ENCODE assay signal across 8 cellular contexts in genomic region chr16:12573730-12574383, GRCh38.
DNase-seq lines count a peak whose midpoint lies in the region; ATAC-seq and TF ChIP-seq lines count a peak whose summit lies in the region.

No MANE protein-coding gene starts in this region.

- H3K36me3 Mint-ChIP-seq in activated CD8-positive, alpha-beta T cell treated with anti-CD3 and anti-CD28 coated beads, Interleukin-2, amount 10 ng/mL, durations not matched to agents 7 days and 5 days (ENCODE audit: low read depth): no peaks in the 10 kb centered on the region
- H3K36me3 Mint-ChIP-seq in nephron (ENCODE audit: low read depth): peaks cover 5% of the 10 kb centered on the region

- H3K9me3 ChIP-seq in suprapubic skin: no peaks in the 10 kb centered on the region

- no peaks in the 10 kb centered on the region for H3K9me3 Mint-ChIP-seq in activated CD8-positive, alpha-beta T cell treated with anti-CD3 and anti-CD28 coated beads, Interleukin-2, amount 10 ng/mL, durations not matched to agents 7 days and 5 days (ENCODE audit: insufficient read depth)
- H3K9me3 Mint-ChIP-seq in nephron: no peaks in the 10 kb centered on the region

- no peaks in the 10 kb centered on the region for H3K4me1 ChIP-seq in suprapubic skin

- 43% methylated on average over 12 of the region's 12 CpGs for WGBS in suprapubic skin

- POLR2A ChIA-PET in activated CD8-positive, alpha-beta T cell treated with anti-CD3 and anti-CD28 coated beads, Interleukin-2, amount 10 ng/mL, durations not matched to agents 7 days and 5 days (lab: Charles Lee): no interaction called here

- no peak overlapping the region for H3K4me3 Mint-ChIP-seq in activated CD8-positive, alpha-beta T cell treated with anti-CD3 and anti-CD28 coated beads, Interleukin-2, amount 10 ng/mL, durations not matched to agents 7 days and 5 days
- H3K4me3 Mint-ChIP-seq in nephron: no peak overlapping the region

- no peak overlapping the region for H3K27ac Mint-ChIP-seq in activated CD8-positive, alpha-beta T cell treated with anti-CD3 and anti-CD28 coated beads, Interleukin-2, amount 10 ng/mL, durations not matched to agents 7 days and 5 days
- no peak overlapping the region for H3K27ac Mint-ChIP-seq in nephron

- H3K36me3 ChIP-seq in suprapubic skin: peaks cover 13% of the 10 kb centered on the region

- no peak overlapping the region for H3K4me3 ChIP-seq in suprapubic skin

- H3K27me3 ChIP-seq in suprapubic skin: no peaks in the 10 kb centered on the region

- CTCF ChIA-PET in activated CD8-positive, alpha-beta T cell treated with anti-CD3 and anti-CD28 coated beads, Interleukin-2, amount 10 ng/mL, durations not matched to agents 7 days and 5 days (lab: Charles Lee): interaction anchor here (0.5 to 2.7 kb wide), 30 partner anchors 9 to 478 kb away, joined by 3 to 30 read pairs (median 5); no protein-coding TSS in a partner anchor

- TF ChIP-seq POLR2A in suprapubic skin (IDR thresholded peaks at IDR 0.05): no peak

- peak; percentile 26 to 52 (median 32) for TF ChIP-seq CTCF in nephron (IDR thresholded peaks at IDR 0.05; ENCODE audit: unreplicated experiment in 3 of 3)
- peak; percentile 4 to 24 for TF ChIP-seq CTCF in suprapubic skin (IDR thresholded peaks at IDR 0.05)

- ATAC-seq in activated CD8-positive, alpha-beta T cell treated with anti-CD3 and anti-CD28 coated beads, Interleukin-2, amount 10 ng/mL, durations not matched to agents 7 days and 5 days: peak; percentile 71
- ATAC-seq in esophagus mucosa: peak; percentile 53
- ATAC-seq in HG02884 (IDR thresholded peaks at IDR 0.05; ENCODE audit: unreplicated experiment): no peak

- no peaks in the 10 kb centered on the region for H3K27me3 Mint-ChIP-seq in activated CD8-positive, alpha-beta T cell treated with anti-CD3 and anti-CD28 coated beads, Interleukin-2, amount 10 ng/mL, durations not matched to agents 7 days and 5 days (ENCODE audit: low read depth)
- no peaks in the 10 kb centered on the region for H3K27me3 Mint-ChIP-seq in nephron (ENCODE audit: low read depth)

- TF ChIP-seq EP300 in suprapubic skin (IDR thresholded peaks at IDR 0.05): no peak

- peaks cover 9% of the 10 kb centered on the region for H3K4me1 Mint-ChIP-seq in activated CD8-positive, alpha-beta T cell treated with anti-CD3 and anti-CD28 coated beads, Interleukin-2, amount 10 ng/mL, durations not matched to agents 7 days and 5 days (ENCODE audit: low read depth)
- H3K4me1 Mint-ChIP-seq in nephron: no peaks in the 10 kb centered on the region

- peak; percentile 17 for DNase-seq in NCI-H1694 treated with DMSO at 0.1 percent for 48 hours (lab: John Stamatoyannopoulos, UW)
- no peak for DNase-seq in NCI-H1694 (lab: John Stamatoyannopoulos, UW)
- DNase-seq in NCI-H82 (lab: John Stamatoyannopoulos, UW): peak; percentile 81
- DNase-seq in activated CD8-positive, alpha-beta T cell treated with anti-CD3 and anti-CD28 coated beads, Interleukin-2, amount 10 ng/mL, durations not matched to agents 7 days and 5 days: peak; percentile 76
- DNase-seq in suprapubic skin (ENCODE audit: low spot score in 2 of 2): peak in 1 of 2 donors; percentile 61

- no peak overlapping the region for H3K27ac ChIP-seq in suprapubic skin
